In genomic region chr9:88945636-88946333, GRCh38 we compare ENCODE assay signal across 8 cellular contexts.
"Had no signal": no experiment of that assay in that cellular context is flagged by ENCODE, and none has a peak within 500 bp of the region (broad histone marks: within the 10 kb centered on the region; RNA-seq: fewer than 3 reads in every experiment).

No MANE protein-coding gene starts in this region.

- H3K9me3 ChIP-seq: HAP-1 had no signal

- H3K4me3 ChIP-seq: GM23248, HAP-1, K562 had no signal

- DNase-seq: GM23248, GOT3, H7, HFFc6, IMR-90 had no signal

- H3K36me3 ChIP-seq: HAP-1 had no signal

- H3K27ac Mint-ChIP-seq: HFFc6 had no signal

- ATAC-seq: HCT116, K562 had no signal

- H2AFZ ChIP-seq: GM23248 had no signal

- H3K9ac ChIP-seq: GM23248 had no signal

- H3K4me1 ChIP-seq: HAP-1 had no signal

- H3K27ac ChIP-seq: GM23248 had no signal

- H3K4me3 Mint-ChIP-seq: HFFc6 had no signal

- H3K9me3 Mint-ChIP-seq: HFFc6 had no signal
